8 cellular contexts compared by ENCODE assay signal in genomic region chr5:100827481-100827889, GRCh38.
DNase-seq lines count a peak whose midpoint lies in the region; ATAC-seq and TF ChIP-seq lines count a peak whose summit lies in the region.

No MANE protein-coding gene starts in this region.

- H3K4me1 Mint-ChIP-seq in Caco-2 (ENCODE audit: low read depth, unreplicated experiment) (no peaks in the 10 kb centered on the region), immature natural killer cell (peaks cover 37 to 76% of the 10 kb centered on the region in 2 donors)

- no TSS peak for BruUV-seq in Caco-2 (replicated peaks; lab: Mats Ljungman, UMichigan)

- intact Hi-C loops in Caco-2 (cut with micrococcal nuclease; ENCODE audit: unreplicated experiment): loop anchor here (10.0 kb wide), 1 partner anchor 437 kb away; no protein-coding TSS in a partner anchor

- no peaks in the 10 kb centered on the region for H3K36me3 ChIP-seq in Caco-2 (ENCODE audit: control insufficient read depth, insufficient read depth, low read length)

- H3K9me3 ChIP-seq in Caco-2: no peaks in the 10 kb centered on the region; the same call in 1 of the 2 replicates

- no peaks in the 10 kb centered on the region for H3K27me3 Mint-ChIP-seq in Caco-2 (ENCODE audit: insufficient read depth, unreplicated experiment)
- H3K27me3 Mint-ChIP-seq in immature natural killer cell (ENCODE audit: low read depth in 3 of 3): no peaks in the 10 kb centered on the region

- no peaks in the 10 kb centered on the region for H3K27me3 ChIP-seq in Caco-2 (replicated peaks; ENCODE audit: control insufficient read depth, insufficient read depth, low read length)

- H3K9me3 Mint-ChIP-seq in Caco-2 (ENCODE audit: unreplicated experiment): no peaks in the 10 kb centered on the region
- no peaks in the 10 kb centered on the region for H3K9me3 Mint-ChIP-seq in immature natural killer cell

- no peak overlapping the region for H3K27ac Mint-ChIP-seq in Caco-2 (ENCODE audit: unreplicated experiment)
- peak overlapping the region; percentile 46 to 86 (median 74) for H3K27ac Mint-ChIP-seq in immature natural killer cell

- no peak overlapping the region for H3K4me3 ChIP-seq in Caco-2 (ENCODE audit: low read depth, low read length)

- POLR2A ChIA-PET in Caco-2 (lab: Charles Lee): no interaction called here

- H3K36me3 Mint-ChIP-seq in Caco-2 (ENCODE audit: insufficient read depth, unreplicated experiment) (peaks cover 6% of the 10 kb centered on the region), immature natural killer cell (peaks cover 0 to 4% (median 2%) of the 10 kb centered on the region in 3 donors)

- TF ChIP-seq CTCF in Caco-2 (IDR thresholded peaks at IDR 0.05; ENCODE audit: insufficient read depth in 1 of 2, low read depth in 1 of 2, low read length in 1 of 2, severe bottlenecking in 1 of 2, unreplicated experiment in 1 of 2): no peak

- H3K4me3 Mint-ChIP-seq in Caco-2 (ENCODE audit: unreplicated experiment): no peak overlapping the region
- H3K4me3 Mint-ChIP-seq in immature natural killer cell: peak overlapping the region in 2 of 5 donors; percentile 8 to 16

- peaks cover 23% of the 10 kb centered on the region for H3K4me1 ChIP-seq in Caco-2

- ATAC-seq in GM19397 (IDR thresholded peaks at IDR 0.05; ENCODE audit: unreplicated experiment) (peak; percentile 31), HG03457 (IDR thresholded peaks at IDR 0.05; ENCODE audit: unreplicated experiment) (peak; percentile 13)

- peak; percentile 25 to 36 for DNase-seq in Caco-2
- peak; percentile 76 for DNase-seq in RPMI8226
- DNase-seq in immature natural killer cell: no peak
- DNase-seq in amniotic stem cell (lab: John Stamatoyannopoulos, UW): no peak
- DNase-seq in HuH-7.5 (ENCODE audit: low spot score): no peak
- DNase-seq in kidney glomerular epithelial cell (lab: John Stamatoyannopoulos, UW): no peak

- CTCF ChIA-PET in Caco-2 (lab: Charles Lee): no interaction called here

Comparison
In these comparisons a context has a peak if more than half of its experiments do, and no peak if none do; other contexts are left out.
1. DNase-seq: peak in Caco-2 (2 of 2) and RPMI8226 (single experiment); none in immature natural killer cell (0 of 3), amniotic stem cell (single experiment), HuH-7.5 (single experiment) and kidney glomerular epithelial cell (single experiment).